14 cellular contexts compared by ENCODE assay signal in genomic region chr12:54040148-54040494, GRCh38. TPM values are rescaled to one million over a fixed set of nuclear protein-coding genes. Genes with fewer than 3 reads are reported as not detected.
A peak's percentile ranks its signal among the peaks of the same experiment; 100 is the strongest.
DNase-seq lines count a peak whose midpoint lies in the region; ATAC-seq, FAIRE-seq and TF ChIP-seq lines count a peak whose summit lies in the region.
"Had no signal": no experiment of that assay in that cellular context is flagged by ENCODE, and none has a peak within 500 bp of the region (broad histone marks: within the 10 kb centered on the region; RNA-seq: fewer than 3 reads in every experiment).

No MANE protein-coding gene starts in this region.

- H2AFZ ChIP-seq in Loucy (ENCODE audit: low read length): no peak overlapping the region

- H3K27me3 ChIP-seq in Loucy (ENCODE audit: insufficient read depth, low read length, poor library complexity, severe bottlenecking) (no peaks in the 10 kb centered on the region), small intestine (ENCODE audit: control insufficient read depth in 2 of 2, insufficient read depth in 2 of 2, low read length in 2 of 2) (peaks cover 9 to 23% of the 10 kb centered on the region in 2 donors), brain microvascular endothelial cell (replicated peaks) (peaks cover 73% of the 10 kb centered on the region)

- in situ Hi-C loops in brain microvascular endothelial cell (cut with HindIII; ENCODE audit: low pct_ligation_motif_present, low sequenced_read_pairs): no loop called here

- peaks cover 81% of the 10 kb centered on the region for H3K79me2 ChIP-seq in Loucy (ENCODE audit: insufficient read depth, low read length)

- H3K9me3 ChIP-seq in Loucy (ENCODE audit: insufficient read depth, low read depth, low read length) (no peaks in the 10 kb centered on the region), small intestine (ENCODE audit: control insufficient read depth, low read depth) (no peaks in the 10 kb centered on the region)

- peaks cover 47% of the 10 kb centered on the region for H4K20me1 ChIP-seq in Loucy (ENCODE audit: insufficient read depth, low read length, poor library complexity, severe bottlenecking)

- H3F3A ChIP-seq in Loucy (ENCODE audit: low read depth): peaks cover 14% of the 10 kb centered on the region

- H3K4me1 ChIP-seq in Loucy (ENCODE audit: insufficient read depth, low read length, poor library complexity, severe bottlenecking) (peaks cover 87% of the 10 kb centered on the region), small intestine (ENCODE audit: control insufficient read depth in 2 of 2, insufficient read depth in 1 of 2, low read depth in 1 of 2, low read length in 1 of 2) (no peaks in the 10 kb centered on the region)

- WGBS in small intestine, 3 donors: 41 to 48% (median 43%) methylated on average over 4 of the region's 4 CpGs

- no peaks in the 10 kb centered on the region for H3K9me2 ChIP-seq in Loucy (replicated peaks; ENCODE audit: low read depth, low read length)

- no peak for FAIRE-seq in small intestine (lab: Jason Lieb, UNC)
- FAIRE-seq: colon had no signal

- TF ChIP-seq CTCF in GM10266 (IDR thresholded peaks at IDR 0.05; ENCODE audit: control insufficient read depth, insufficient read depth, low read depth, missing control alignments) (no peak), Loucy (conservative IDR thresholded peaks at IDR 0.05; ENCODE audit: low read length) (no peak), epithelial cell of proximal tubule (conservative IDR thresholded peaks at IDR 0.05; ENCODE audit: low read depth, low read length) (no peak), brain microvascular endothelial cell (IDR thresholded peaks at IDR 0.05; ENCODE audit: low read depth, low read length, missing control alignments) (no peak)

- H3K27ac ChIP-seq in small intestine (ENCODE audit: low read depth in 1 of 2, low read length in 1 of 2) (no peak overlapping the region), brain microvascular endothelial cell (no peak overlapping the region)
- H3K27ac ChIP-seq: VCaP had no signal

- H3K4me2 ChIP-seq in Loucy (ENCODE audit: low read depth, low read length, poor library complexity, severe bottlenecking): peak overlapping the region; percentile 95

- H3K9ac ChIP-seq in Loucy (ENCODE audit: low read depth, low read length, poor library complexity, severe bottlenecking): no peak overlapping the region

- H3K36me3 ChIP-seq in Loucy (ENCODE audit: insufficient read depth, low read length) (no peaks in the 10 kb centered on the region), small intestine (ENCODE audit: control insufficient read depth in 2 of 2, insufficient read depth in 2 of 2, low read length in 2 of 2) (no peaks in the 10 kb centered on the region), brain microvascular endothelial cell (replicated peaks) (no peaks in the 10 kb centered on the region)

- DNase-seq in GM10266 (ENCODE audit: extremely low spot score) (peak; percentile 71), epithelial cell of proximal tubule (ENCODE audit: low read depth) (no peak), small intestine (peak; percentile 22), NCI-H2227 treated with DMSO at 0.1 percent for 48 hours (lab: John Stamatoyannopoulos, UW) (no peak), brain microvascular endothelial cell (no peak)
- DNase-seq: activated naive CD8-positive, alpha-beta T cell treated with anti-CD3 and anti-CD28 coated beads, Interleukin-2, amount 10 ng/mL, durations not matched to agents 7 days and 5 days; CD8-positive, alpha-beta T cell; naive B cell; NCI-H510A had no signal

- ATAC-seq in GM19463 (IDR thresholded peaks at IDR 0.05; ENCODE audit: unreplicated experiment): no peak
- ATAC-seq: CD8-positive, alpha-beta T cell had no signal

- H3K4me3 ChIP-seq in Loucy (ENCODE audit: low read length, poor library complexity, severe bottlenecking) (peak overlapping the region; percentile 73), epithelial cell of proximal tubule (ENCODE audit: low read depth, low read length) (peak overlapping the region; percentile 9), small intestine (ENCODE audit: low read depth in 1 of 2, low read length in 2 of 2) (no peak overlapping the region), brain microvascular endothelial cell (ENCODE audit: low read depth, low read length) (no peak overlapping the region)

RNA-seq across cellular contexts. Expression of gene HOXC5, which starts 7.3 kb away (rescaled TPM):
- 0.80 and 1.2 TPM in 2 replicates for total RNA-seq in epithelial cell of proximal tubule
- under 1 TPM in 1 of 3 donors, not detected in 2; 0.63 TPM for polyA plus RNA-seq in small intestine
- total RNA-seq: activated naive CD8-positive, alpha-beta T cell treated with anti-CD3 and anti-CD28 coated beads, Interleukin-2, amount 10 ng/mL, durations not matched to agents 7 days and 5 days; CD8-positive, alpha-beta T cell; Right ventricle myocardium inferior had no signal

RNA-seq across cellular contexts. Expression of gene HOXC6, which starts 11.9 kb away (rescaled TPM):
- total RNA-seq in epithelial cell of proximal tubule: 2.7 and 3.2 TPM in 2 replicates
- polyA plus RNA-seq in small intestine: 1 to 10 TPM in 2 of 3 donors, not detected in 1; 1.5 to 1.9 TPM
- total RNA-seq: activated naive CD8-positive, alpha-beta T cell treated with anti-CD3 and anti-CD28 coated beads, Interleukin-2, amount 10 ng/mL, durations not matched to agents 7 days and 5 days; CD8-positive, alpha-beta T cell had no signal

RNA-seq across cellular contexts. Expression of gene HOXC4, which starts 13.5 kb away (rescaled TPM):
- total RNA-seq in epithelial cell of proximal tubule: 2.8 and 3.3 TPM in 2 replicates
- 1 to 10 TPM in 1 of 3 donors, under 1 TPM in 1, not detected in 1; 0.54 to 1.1 TPM for polyA plus RNA-seq in small intestine
- total RNA-seq: Right ventricle myocardium inferior had no signal

RNA-seq across cellular contexts. Expression of gene HOXC8, which starts 31.3 kb away (rescaled TPM):
- 1.3 and 1.4 TPM in 2 replicates for total RNA-seq in epithelial cell of proximal tubule
- under 1 TPM in 1 of 3 donors, not detected in 2; 0.03 TPM for polyA plus RNA-seq in small intestine
- total RNA-seq: activated naive CD8-positive, alpha-beta T cell treated with anti-CD3 and anti-CD28 coated beads, Interleukin-2, amount 10 ng/mL, durations not matched to agents 7 days and 5 days; CD8-positive, alpha-beta T cell; Right ventricle myocardium inferior had no signal

RNA-seq across cellular contexts. Expression of gene HOXC9, which starts 40.2 kb away (rescaled TPM):
- total RNA-seq in epithelial cell of proximal tubule: 9.9 and 11.0 TPM in 2 replicates
- polyA plus RNA-seq in small intestine: not detected
- total RNA-seq: activated naive CD8-positive, alpha-beta T cell treated with anti-CD3 and anti-CD28 coated beads, Interleukin-2, amount 10 ng/mL, durations not matched to agents 7 days and 5 days; CD8-positive, alpha-beta T cell; Right ventricle myocardium inferior had no signal

Comparison
In these comparisons a context has a peak if more than half of its experiments do, and no peak if none do; other contexts are left out.
1. DNase-seq: peak in GM10266 (single experiment) and small intestine (single experiment); none in epithelial cell of proximal tubule (single experiment), NCI-H2227 treated with DMSO at 0.1 percent for 48 hours (single experiment) and brain microvascular endothelial cell (single experiment).
2. H3K4me3 ChIP-seq: peak in Loucy (single experiment) and epithelial cell of proximal tubule (single experiment); none in small intestine (0 of 2) and brain microvascular endothelial cell (single experiment).